26 cellular contexts compared by ENCODE assay signal in the genomic region with DNA sequence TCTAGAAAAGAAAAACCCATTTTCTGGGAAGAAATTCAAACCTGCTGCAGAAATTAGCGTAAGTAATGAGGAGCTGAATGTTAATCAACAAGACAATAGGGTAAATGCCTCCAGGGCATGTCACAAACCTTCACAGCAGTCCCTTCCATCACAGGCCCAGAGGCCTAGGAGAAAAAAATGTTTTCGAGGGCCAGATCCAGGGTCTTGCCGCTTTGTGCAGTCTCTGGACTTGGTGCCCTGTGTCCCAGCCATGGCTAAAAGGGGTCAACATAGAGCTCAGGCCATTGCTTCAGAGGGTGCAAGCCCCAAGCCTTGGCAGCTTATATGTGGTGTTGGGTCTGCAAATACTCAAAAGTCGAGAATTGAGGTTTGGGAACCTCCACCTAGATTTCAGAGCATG.
"Had no signal": no experiment of that assay in that cellular context is flagged by ENCODE, and none has a peak within 500 bp of the region (broad histone marks: within the 10 kb centered on the region; RNA-seq: fewer than 3 reads in every experiment).

No MANE protein-coding gene starts in this region.

- H3K9me3 ChIP-seq: mucosa of descending colon, pancreas, prostate gland, sigmoid colon, uterus had no signal

- ATAC-seq: mucosa of descending colon; naive thymus-derived CD4-positive, alpha-beta T cell; pancreas; right cardiac atrium; stimulated activated memory B cell treated with anti-CD40 and anti-IgM and Interleukin-4, amounts not matched to agents 10 μg/mL and 1 μg/mL and 100 μg/mL, for 72 hours; stimulated activated naive CD8-positive, alpha-beta T cell treated with anti-CD3 and anti-CD28 coated beads, Interleukin-15, amount 100 ng/mL, for 72 hours had no signal

- H3K27me3 ChIP-seq: pancreas, sigmoid colon, spleen, tibial nerve, uterus had no signal

- H3K27me3 Mint-ChIP-seq: naive thymus-derived CD4-positive, alpha-beta T cell; stimulated activated memory B cell treated with anti-CD40 and anti-IgM and Interleukin-4, amounts not matched to agents 10 μg/mL and 1 μg/mL and 100 μg/mL, for 72 hours; stimulated activated naive CD8-positive, alpha-beta T cell treated with anti-CD3 and anti-CD28 coated beads, Interleukin-15, amount 100 ng/mL, for 72 hours; type B pancreatic cell had no signal

- H3K4me1 ChIP-seq: left ventricle myocardium inferior, pancreas, prostate gland, sigmoid colon, spleen, tibial nerve, uterus had no signal

- FAIRE-seq: pancreas, small intestine had no signal

- H3K4me3 ChIP-seq: left ventricle myocardium inferior, lung, mucosa of descending colon, pancreas, prostate gland, sigmoid colon, spleen, tibial nerve, uterus had no signal

- H3K36me3 ChIP-seq: sigmoid colon, uterus had no signal

- H3K4me3 Mint-ChIP-seq: naive thymus-derived CD4-positive, alpha-beta T cell; nephron; neural crest cell; stimulated activated memory B cell treated with anti-CD40 and anti-IgM and Interleukin-4, amounts not matched to agents 10 μg/mL and 1 μg/mL and 100 μg/mL, for 72 hours; stimulated activated naive CD8-positive, alpha-beta T cell treated with anti-CD3 and anti-CD28 coated beads, Interleukin-15, amount 100 ng/mL, for 72 hours; type B pancreatic cell had no signal

- H3K27ac Mint-ChIP-seq: nephron; stimulated activated memory B cell treated with anti-CD40 and anti-IgM and Interleukin-4, amounts not matched to agents 10 μg/mL and 1 μg/mL and 100 μg/mL, for 72 hours; stimulated activated naive CD8-positive, alpha-beta T cell treated with anti-CD3 and anti-CD28 coated beads, Interleukin-15, amount 100 ng/mL, for 72 hours; type B pancreatic cell had no signal

- DNase-seq: hypothalamus; islet precursor cell; left ventricle myocardium inferior; midbrain; mucosa of descending colon; naive thymus-derived CD4-positive, alpha-beta T cell; nucleus accumbens; pancreas; posterior cingulate gyrus; retina; right cardiac atrium; sigmoid colon; small intestine; spleen; stimulated activated CD4-positive, alpha-beta T cell treated with anti-CD3 and anti-CD28 coated beads, Interleukin-4, amount 100 ng/mL, for 24 hours; stimulated activated naive CD4-positive, alpha-beta T cell treated with Interleukin-2 at 50 U/mL for 16 hours; stimulated activated naive CD8-positive, alpha-beta T cell treated with anti-CD3 and anti-CD28 coated beads, Interleukin-15, amount 100 ng/mL, for 72 hours; substantia nigra; uterus had no signal

- H3K4me1 Mint-ChIP-seq: nephron; neural crest cell; stimulated activated naive CD8-positive, alpha-beta T cell treated with anti-CD3 and anti-CD28 coated beads, Interleukin-15, amount 100 ng/mL, for 72 hours had no signal

- H3K27ac ChIP-seq: left ventricle myocardium inferior, pancreas, prostate gland, sigmoid colon, spleen, tibial nerve, uterus had no signal
